Comparison of ENCODE assay signal across 1 cellular context in the genomic region with DNA sequence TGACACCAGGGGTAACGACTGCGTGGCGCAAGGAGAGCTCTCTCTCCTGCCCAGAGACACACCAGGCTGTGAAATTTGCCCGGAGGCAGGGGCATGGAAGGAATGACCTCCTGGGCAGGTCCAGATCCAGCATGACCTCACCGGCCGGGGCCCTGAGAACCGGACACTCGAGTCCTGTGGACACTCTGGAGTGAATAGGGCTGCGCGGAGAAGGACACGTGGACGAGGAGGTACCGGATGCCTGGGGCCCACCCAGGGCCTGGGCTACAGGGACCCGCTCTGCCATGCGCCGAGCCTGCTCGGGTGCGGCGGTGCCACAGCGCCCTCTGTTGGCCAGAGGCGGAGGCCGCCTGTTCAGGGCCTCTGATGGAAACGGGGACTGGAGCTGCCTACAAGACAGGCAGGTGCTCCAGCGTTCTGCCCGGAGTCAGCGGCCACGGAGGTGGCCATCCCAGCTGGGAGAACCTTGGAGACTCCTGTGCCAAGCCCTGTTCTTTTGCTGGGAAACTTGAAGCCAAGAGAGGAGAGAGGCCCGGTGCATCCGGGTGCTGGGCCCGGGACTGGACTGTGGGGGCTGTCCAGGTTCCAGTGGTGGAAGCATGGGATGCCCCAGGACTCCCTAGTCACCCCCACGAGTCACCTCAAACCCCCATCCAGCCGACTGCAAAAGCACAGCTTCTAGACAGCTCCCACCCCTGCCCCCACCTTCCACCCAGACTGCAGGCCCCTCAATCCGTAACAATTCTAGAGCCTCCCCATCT.
TF ChIP-seq lines count a peak whose summit lies in the region.

No MANE protein-coding gene starts in this region.

TF ChIP-seq in HepG2, 621 proteins besides CTCF, POLR2A, EP300 and RAD21 (continued from another document):
- TF ChIP-seq, protein P1, sequence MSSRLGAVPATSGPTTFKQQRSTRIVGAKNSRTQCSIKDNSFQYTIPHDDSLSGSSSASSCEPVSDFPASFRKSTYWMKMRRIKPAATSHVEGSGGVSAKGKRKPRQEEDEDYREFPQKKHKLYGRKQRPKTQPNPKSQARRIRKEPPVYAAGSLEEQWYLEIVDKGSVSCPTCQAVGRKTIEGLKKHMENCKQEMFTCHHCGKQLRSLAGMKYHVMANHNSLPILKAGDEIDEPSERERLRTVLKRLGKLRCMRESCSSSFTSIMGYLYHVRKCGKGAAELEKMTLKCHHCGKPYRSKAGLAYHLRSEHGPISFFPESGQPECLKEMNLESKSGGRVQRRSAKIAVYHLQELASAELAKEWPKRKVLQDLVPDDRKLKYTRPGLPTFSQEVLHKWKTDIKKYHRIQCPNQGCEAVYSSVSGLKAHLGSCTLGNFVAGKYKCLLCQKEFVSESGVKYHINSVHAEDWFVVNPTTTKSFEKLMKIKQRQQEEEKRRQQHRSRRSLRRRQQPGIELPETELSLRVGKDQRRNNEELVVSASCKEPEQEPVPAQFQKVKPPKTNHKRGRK (CRISPR knock-in tag; IDR thresholded peaks at IDR 0.05): peak; percentile 77; the same call in 1 of the 2 replicates
- TF ChIP-seq NPAS2 (CRISPR knock-in tag; IDR thresholded peaks at IDR 0.05; ENCODE audit: borderline replicate concordance) (no peak), FIP1L1 (IDR thresholded peaks at IDR 0.05; ENCODE audit: borderline replicate concordance, insufficient read depth, low read depth, low read length) (no peak), PAF1 (CRISPR knock-in tag; IDR thresholded peaks at IDR 0.05) (no peak), GABPB1 (CRISPR knock-in tag; IDR thresholded peaks at IDR 0.05) (peak; percentile 83), ZFY (CRISPR knock-in tag; IDR thresholded peaks at IDR 0.05) (peak; percentile 76), SRF (IDR thresholded peaks at IDR 0.05; ENCODE audit: low read depth, low read length) (no peak), TEAD3 (CRISPR knock-in tag; optimal IDR thresholded peaks at IDR 0.05; ENCODE audit: borderline replicate concordance) (peak; percentile 60), GPN1 (CRISPR knock-in tag; IDR thresholded peaks at IDR 0.05; ENCODE audit: borderline replicate concordance) (peak; percentile 46; the same call in 1 of the 2 replicates), TCF12 (IDR thresholded peaks at IDR 0.05) (no peak), TCF12 (CRISPR knock-in tag; IDR thresholded peaks at IDR 0.05) (no peak), ZBTB42 (CRISPR knock-in tag; IDR thresholded peaks at IDR 0.05) (peak; percentile 63; the same call in 1 of the 2 replicates), ZNF781 (CRISPR knock-in tag; IDR thresholded peaks at IDR 0.05; ENCODE audit: borderline replicate concordance, not compliant biosample characterization) (no peak), ZBTB21 (CRISPR knock-in tag; IDR thresholded peaks at IDR 0.05) (0 out of 2 replicates have a peak, but pooled peaks have one; percentile 41), NFKB2 (CRISPR knock-in tag; IDR thresholded peaks at IDR 0.05; ENCODE audit: borderline replicate concordance) (peak; percentile 68; the same call in 1 of the 2 replicates), EEA1 (CRISPR knock-in tag; IDR thresholded peaks at IDR 0.05; ENCODE audit: borderline replicate concordance) (peak; percentile 77; the same call in 1 of the 2 replicates), REXO4 (CRISPR knock-in tag; IDR thresholded peaks at IDR 0.05; ENCODE audit: borderline replicate concordance) (no peak), GFI1 (CRISPR knock-in tag; IDR thresholded peaks at IDR 0.05; ENCODE audit: borderline replicate concordance) (peak; percentile 6; the same call in 1 of the 2 replicates), IKZF1 (IDR thresholded peaks at IDR 0.05) (no peak), AGO2 (optimal IDR thresholded peaks at IDR 0.05; ENCODE audit: low read depth, low read length) (no peak), POGZ (CRISPR knock-in tag; IDR thresholded peaks at IDR 0.05) (peak; percentile 58), KLF16 (CRISPR knock-in tag; IDR thresholded peaks at IDR 0.05) (peak; percentile 85 to 89), ZNF260 (CRISPR knock-in tag; IDR thresholded peaks at IDR 0.05; ENCODE audit: borderline replicate concordance, low read depth) (peak; percentile 79; the same call in 1 of the 2 replicates), ZNF792 (CRISPR knock-in tag; IDR thresholded peaks at IDR 0.05) (peak; percentile 70; the same call in 1 of the 2 replicates), KDM5B (CRISPR knock-in tag; IDR thresholded peaks at IDR 0.05; ENCODE audit: borderline replicate concordance) (no peak; the same call in 1 of the 2 replicates), HNRNPH1 (optimal IDR thresholded peaks at IDR 0.05; ENCODE audit: low read depth, low read length) (no peak), MAFG (CRISPR knock-in tag; IDR thresholded peaks at IDR 0.05) (peak; percentile 24; the same call in 1 of the 2 replicates)
- TF ChIP-seq, protein P2, sequence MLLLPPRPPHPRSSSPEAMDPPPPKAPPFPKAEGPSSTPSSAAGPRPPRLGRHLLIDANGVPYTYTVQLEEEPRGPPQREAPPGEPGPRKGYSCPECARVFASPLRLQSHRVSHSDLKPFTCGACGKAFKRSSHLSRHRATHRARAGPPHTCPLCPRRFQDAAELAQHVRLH (CRISPR knock-in tag; IDR thresholded peaks at IDR 0.05; ENCODE audit: borderline replicate concordance, low read depth): peak; percentile 82; the same call in 1 of the 2 replicates
- TF ChIP-seq, protein P3, sequence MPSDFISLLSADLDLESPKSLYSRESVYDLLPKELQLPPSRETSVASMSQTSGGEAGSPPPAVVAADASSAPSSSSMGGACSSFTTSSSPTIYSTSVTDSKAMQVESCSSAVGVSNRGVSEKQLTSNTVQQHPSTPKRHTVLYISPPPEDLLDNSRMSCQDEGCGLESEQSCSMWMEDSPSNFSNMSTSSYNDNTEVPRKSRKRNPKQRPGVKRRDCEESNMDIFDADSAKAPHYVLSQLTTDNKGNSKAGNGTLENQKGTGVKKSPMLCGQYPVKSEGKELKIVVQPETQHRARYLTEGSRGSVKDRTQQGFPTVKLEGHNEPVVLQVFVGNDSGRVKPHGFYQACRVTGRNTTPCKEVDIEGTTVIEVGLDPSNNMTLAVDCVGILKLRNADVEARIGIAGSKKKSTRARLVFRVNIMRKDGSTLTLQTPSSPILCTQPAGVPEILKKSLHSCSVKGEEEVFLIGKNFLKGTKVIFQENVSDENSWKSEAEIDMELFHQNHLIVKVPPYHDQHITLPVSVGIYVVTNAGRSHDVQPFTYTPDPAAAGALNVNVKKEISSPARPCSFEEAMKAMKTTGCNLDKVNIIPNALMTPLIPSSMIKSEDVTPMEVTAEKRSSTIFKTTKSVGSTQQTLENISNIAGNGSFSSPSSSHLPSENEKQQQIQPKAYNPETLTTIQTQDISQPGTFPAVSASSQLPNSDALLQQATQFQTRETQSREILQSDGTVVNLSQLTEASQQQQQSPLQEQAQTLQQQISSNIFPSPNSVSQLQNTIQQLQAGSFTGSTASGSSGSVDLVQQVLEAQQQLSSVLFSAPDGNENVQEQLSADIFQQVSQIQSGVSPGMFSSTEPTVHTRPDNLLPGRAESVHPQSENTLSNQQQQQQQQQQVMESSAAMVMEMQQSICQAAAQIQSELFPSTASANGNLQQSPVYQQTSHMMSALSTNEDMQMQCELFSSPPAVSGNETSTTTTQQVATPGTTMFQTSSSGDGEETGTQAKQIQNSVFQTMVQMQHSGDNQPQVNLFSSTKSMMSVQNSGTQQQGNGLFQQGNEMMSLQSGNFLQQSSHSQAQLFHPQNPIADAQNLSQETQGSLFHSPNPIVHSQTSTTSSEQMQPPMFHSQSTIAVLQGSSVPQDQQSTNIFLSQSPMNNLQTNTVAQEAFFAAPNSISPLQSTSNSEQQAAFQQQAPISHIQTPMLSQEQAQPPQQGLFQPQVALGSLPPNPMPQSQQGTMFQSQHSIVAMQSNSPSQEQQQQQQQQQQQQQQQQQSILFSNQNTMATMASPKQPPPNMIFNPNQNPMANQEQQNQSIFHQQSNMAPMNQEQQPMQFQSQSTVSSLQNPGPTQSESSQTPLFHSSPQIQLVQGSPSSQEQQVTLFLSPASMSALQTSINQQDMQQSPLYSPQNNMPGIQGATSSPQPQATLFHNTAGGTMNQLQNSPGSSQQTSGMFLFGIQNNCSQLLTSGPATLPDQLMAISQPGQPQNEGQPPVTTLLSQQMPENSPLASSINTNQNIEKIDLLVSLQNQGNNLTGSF (CRISPR knock-in tag; IDR thresholded peaks at IDR 0.05): no peak
